In the genomic region with DNA sequence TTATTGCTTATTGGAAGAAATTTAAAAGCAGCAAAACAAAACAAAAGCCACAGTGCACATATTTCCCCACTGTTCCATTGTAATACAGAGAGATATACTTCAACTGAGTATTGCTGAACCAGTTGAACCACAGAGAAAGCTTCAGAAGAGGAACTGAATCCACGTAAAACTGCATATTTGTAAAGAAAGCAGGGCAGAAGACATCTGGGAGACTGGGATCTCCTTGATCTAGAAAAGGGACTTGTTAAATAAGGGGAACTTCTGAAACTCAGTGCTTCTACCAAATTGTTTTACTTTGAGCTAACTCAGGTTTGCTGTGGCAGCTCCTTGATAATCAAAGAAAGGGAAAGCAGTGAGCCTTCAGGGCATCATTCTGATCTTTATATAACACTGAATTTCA, we compare ENCODE assay signal across 16 cellular contexts.
"Had no signal": no experiment of that assay in that cellular context is flagged by ENCODE, and none has a peak within 500 bp of the region (broad histone marks: within the 10 kb centered on the region; RNA-seq: fewer than 3 reads in every experiment).

No MANE protein-coding gene starts in this region.

- H3K4me1 ChIP-seq: heart left ventricle, psoas muscle had no signal

- H3K36me3 ChIP-seq: heart left ventricle, neutrophil had no signal

- H3K9me3 ChIP-seq: heart left ventricle, psoas muscle had no signal

- ATAC-seq: esophagus mucosa; heart left ventricle; left lobe of liver; mucosa of descending colon; naive thymus-derived CD8-positive, alpha-beta T cell; psoas muscle; sciatic nerve had no signal

- H3K27me3 ChIP-seq: heart left ventricle, neutrophil had no signal

- DNase-seq: effector memory CD4-positive, alpha-beta T cell; heart left ventricle; hippocampal formation; kidney glomerular epithelial cell; mammary epithelial cell; mucosa of descending colon; naive thymus-derived CD8-positive, alpha-beta T cell; psoas muscle; retina; stimulated activated naive CD4-positive, alpha-beta T cell treated with Interleukin-2 at 50 U/mL for 16 hours; trophoblast cell had no signal

- H3K4me3 ChIP-seq: heart left ventricle, mucosa of descending colon, psoas muscle had no signal

- FAIRE-seq: endometrium had no signal

- H3K27ac ChIP-seq: heart left ventricle, neutrophil, psoas muscle had no signal
